6 cellular contexts compared by ENCODE assay signal in genomic region chr10:69251417-69251816, GRCh38. TPM values are rescaled to one million over a fixed set of nuclear protein-coding genes. Genes with fewer than 3 reads are reported as not detected.
"Had no signal": no experiment of that assay in that cellular context is flagged by ENCODE, and none has a peak within 500 bp of the region (broad histone marks: within the 10 kb centered on the region; RNA-seq: fewer than 3 reads in every experiment).

No MANE protein-coding gene starts in this region.

RNA-seq across cellular contexts. Expression of gene HKDC1, which starts 31.3 kb away (rescaled TPM):
- total RNA-seq: natural killer cell treated with Interleukin-12 subunit alpha and Interleukin-12 subunit beta and Interleukin-15 and Interleukin-18, amount 100 ng/mL, for 72 hours; neural crest cell; psoas muscle; pulmonary artery endothelial cell; sigmoid colon; skeletal muscle tissue had no signal
